In genomic region chr10:118383063-118383689, GRCh38 we compare ENCODE assay signal across 18 cellular contexts. TPM values are rescaled to one million over a fixed set of nuclear protein-coding genes. Genes with fewer than 3 reads are reported as not detected.
DNase-seq lines count a peak whose midpoint lies in the region; ATAC-seq, FAIRE-seq and TF ChIP-seq lines count a peak whose summit lies in the region.
"Had no signal": no experiment of that assay in that cellular context is flagged by ENCODE, and none has a peak within 500 bp of the region (broad histone marks: within the 10 kb centered on the region; RNA-seq: fewer than 3 reads in every experiment).

No MANE protein-coding gene starts in this region.

- no peak overlapping the region for H3K56ac ChIP-seq in H1 (replicated peaks; ENCODE audit: insufficient read length, low read depth, low read length)

- no peak overlapping the region for H3K4me3 Mint-ChIP-seq in GM23338
- H3K4me3 Mint-ChIP-seq in activated T-helper 17 cell treated with anti-CD3 and anti-CD28 coated beads, Interleukin-2, amount 50 U/mL, for 72 hours: no peak overlapping the region
- H3K4me3 Mint-ChIP-seq: CD4-positive, alpha-beta memory T cell had no signal

- 82% methylated on average over 4 of the region's 4 CpGs; no CpG with 5 or more reads in 1 of the 2 experiments for WGBS in H1 (ENCODE audit: extremely low coverage in 1 of 2, insufficient coverage in 1 of 2, insufficient read length in 1 of 2, insufficient replicate concordance in 2 of 2, low coverage in 1 of 2, low lambda C conversion rate in 2 of 2, missing lambda C conversion rate in 1 of 2), 2 experiments
- WGBS in mesenchymal stem cell: 91% methylated on average over 4 of the region's 4 CpGs

- H3K4me3 ChIP-seq in GM23338 (no peak overlapping the region), H1 (ENCODE audit: extremely low read depth in 1 of 4, insufficient read depth in 2 of 4, low read depth in 3 of 4, low read length in 4 of 4) (no peak overlapping the region), mesenchymal stem cell (ENCODE audit: insufficient read depth in 1 of 2, low read depth in 1 of 2, low read length in 2 of 2) (no peak overlapping the region), lower lobe of right lung (no peak overlapping the region)
- H3K4me3 ChIP-seq: A549 had no signal

- no peaks in the 10 kb centered on the region for H3K9me3 ChIP-seq in H1 (ENCODE audit: insufficient read depth in 2 of 2, low read depth in 1 of 2, low read length in 1 of 2)
- no peaks in the 10 kb centered on the region for H3K9me3 ChIP-seq in mesenchymal stem cell (ENCODE audit: control insufficient read depth, low read length)
- peaks cover 1% of the 10 kb centered on the region for H3K9me3 ChIP-seq in lower lobe of right lung
- H3K9me3 ChIP-seq: A549, BE2C had no signal

- H2BK15ac ChIP-seq in H1 (ENCODE audit: low read length) (no peak overlapping the region), mesenchymal stem cell (ENCODE audit: low read depth, poor library complexity, severe bottlenecking) (no peak overlapping the region)

- no peaks in the 10 kb centered on the region for H3K36me3 Mint-ChIP-seq in GM23338 (ENCODE audit: low read depth)
- no peaks in the 10 kb centered on the region for H3K36me3 Mint-ChIP-seq in activated T-helper 17 cell treated with anti-CD3 and anti-CD28 coated beads, Interleukin-2, amount 50 U/mL, for 72 hours (ENCODE audit: low read depth)
- H3K36me3 Mint-ChIP-seq: CD4-positive, alpha-beta memory T cell had no signal

- H3K14ac ChIP-seq in H1 (ENCODE audit: insufficient read length) (no peak overlapping the region), mesenchymal stem cell (ENCODE audit: low read length in 2 of 2) (no peak overlapping the region)

- H3K23me2 ChIP-seq in H1 (ENCODE audit: low read depth, low read length): no peaks in the 10 kb centered on the region

- CTCF ChIA-PET in H1 (lab: Charles Lee; ENCODE audit: partially characterized antibody): interaction anchor here (0.6 to 1.4 kb wide), 3 partner anchors 15 to 91 kb away, joined by 3 to 4 read pairs (median 4); no protein-coding TSS in a partner anchor

- no peak overlapping the region for H3K27ac ChIP-seq in GM23338 (ENCODE audit: low read depth)
- H3K27ac ChIP-seq in H1 (ENCODE audit: low read depth, low read length): no peak overlapping the region
- H3K27ac ChIP-seq in mesenchymal stem cell (ENCODE audit: low read length, poor library complexity, severe bottlenecking): no peak overlapping the region
- no peak overlapping the region for H3K27ac ChIP-seq in lower lobe of right lung
- H3K27ac ChIP-seq: A549, C4-2B had no signal

- H2BK12ac ChIP-seq in H1 (ENCODE audit: low read depth, low read length): no peak overlapping the region
- no peak overlapping the region for H2BK12ac ChIP-seq in mesenchymal stem cell (ENCODE audit: low read length in 2 of 2)

- no peaks in the 10 kb centered on the region for H3K36me3 ChIP-seq in GM23338 (ENCODE audit: insufficient read depth)
- H3K36me3 ChIP-seq in H1 (ENCODE audit: control insufficient read depth in 2 of 4, insufficient read depth in 4 of 4, low read length in 3 of 4): no peaks in the 10 kb centered on the region
- no peaks in the 10 kb centered on the region for H3K36me3 ChIP-seq in mesenchymal stem cell (ENCODE audit: control insufficient read depth in 1 of 2, insufficient read depth in 2 of 2, low read depth in 1 of 2, low read length in 2 of 2)
- no peaks in the 10 kb centered on the region for H3K36me3 ChIP-seq in lower lobe of right lung
- H3K36me3 ChIP-seq: BE2C had no signal

- H3K18ac ChIP-seq in H1 (ENCODE audit: extremely low read depth, low read length) (no peak overlapping the region), mesenchymal stem cell (ENCODE audit: low read depth in 1 of 2, low read length in 2 of 2) (no peak overlapping the region)

- H3K23ac ChIP-seq in H1 (ENCODE audit: insufficient read length) (no peak overlapping the region), mesenchymal stem cell (ENCODE audit: low read length in 2 of 2) (no peak overlapping the region)

- H2BK120ac ChIP-seq in H1 (replicated peaks; ENCODE audit: low read depth, low read length) (no peak overlapping the region), mesenchymal stem cell (ENCODE audit: low read depth, low read length) (no peak overlapping the region)

- H2AK5ac ChIP-seq in H1 (ENCODE audit: low read depth, low read length) (no peak overlapping the region), mesenchymal stem cell (ENCODE audit: low read length, severe bottlenecking) (no peak overlapping the region)

- H3K4me2 ChIP-seq in GM23338: no peak overlapping the region
- no peak overlapping the region for H3K4me2 ChIP-seq in H1 (ENCODE audit: insufficient read depth in 1 of 2, low read depth in 2 of 2, low read length in 2 of 2)
- H3K4me2 ChIP-seq in mesenchymal stem cell (ENCODE audit: low read length, poor library complexity, severe bottlenecking): no peak overlapping the region
- H3K4me2 ChIP-seq: A549 had no signal

- no peak for FAIRE-seq in H1 (lab: Jason Lieb, UNC)
- FAIRE-seq: A549, G401.6, GM12892, GM19239, H54 had no signal

- H2BK20ac ChIP-seq in H1 (ENCODE audit: low read length): no peak overlapping the region

- H4K8ac ChIP-seq in H1 (ENCODE audit: extremely low read depth, insufficient read depth, low read length) (no peak overlapping the region), mesenchymal stem cell (ENCODE audit: low read length) (no peak overlapping the region)

- TF ChIP-seq POLR2A in H1 (IDR thresholded peaks at IDR 0.05; ENCODE audit: control extremely low read depth in 1 of 2, low read depth in 2 of 2, low read length in 2 of 2): no peak

- H3K79me1 ChIP-seq in H1 (ENCODE audit: low read depth, low read length) (no peaks in the 10 kb centered on the region), mesenchymal stem cell (replicated peaks; ENCODE audit: low read length, poor library complexity, severe bottlenecking) (no peaks in the 10 kb centered on the region)

- H4K20me1 ChIP-seq in GM23338 (replicated peaks; ENCODE audit: insufficient read depth) (no peaks in the 10 kb centered on the region), H1 (replicated peaks in 1 of 2; ENCODE audit: control insufficient read depth in 1 of 2, insufficient read depth in 2 of 2, low read length in 2 of 2) (no peaks in the 10 kb centered on the region)

- H3K9ac ChIP-seq in H1 (replicated peaks in 1 of 4; ENCODE audit: extremely low read depth in 1 of 4, low read depth in 3 of 4, low read length in 3 of 4) (no peak overlapping the region), mesenchymal stem cell (ENCODE audit: low read length) (no peak overlapping the region)

- no peak for TF ChIP-seq CTCF in GM23338 (conservative IDR thresholded peaks at IDR 0.05; ENCODE audit: low read depth in 2 of 2)
- no peak for TF ChIP-seq CTCF in H1 (IDR thresholded peaks at IDR 0.05; ENCODE audit: control extremely low read depth in 1 of 3, insufficient read depth in 1 of 3, low read depth in 1 of 3, low read length in 3 of 3)
- no peak for TF ChIP-seq CTCF in lower lobe of right lung (IDR thresholded peaks at IDR 0.05)

- H3K9me2 ChIP-seq in GM23338 (ENCODE audit: insufficient read depth): 0 out of 2 replicates have a peak, but pooled peaks cover 6% of the 10 kb centered on the region

- H4K91ac ChIP-seq in H1 (replicated peaks; ENCODE audit: insufficient read length, low read length) (no peak overlapping the region), mesenchymal stem cell (ENCODE audit: low read length) (no peak overlapping the region)

- TF ChIP-seq EP300 in Ishikawa (IDR thresholded peaks at IDR 0.05; ENCODE audit: borderline replicate concordance) (no peak), H1 (IDR thresholded peaks at IDR 0.05; ENCODE audit: borderline replicate concordance in 1 of 2, low read depth in 2 of 2, low read length in 2 of 2) (no peak)

- POLR2A ChIA-PET in H1 (lab: Charles Lee; ENCODE audit: partially characterized antibody): no interaction called here

- DNase-seq in GM23338 (ENCODE audit: low spot score) (no peak), H1 (ENCODE audit: low read depth in 1 of 2, low spot score in 2 of 2) (no peak), iPS-NIHi11 (ENCODE audit: low spot score) (no peak), mesenchymal stem cell (no peak), lower lobe of right lung (no peak)
- DNase-seq: BE2C; CD4-positive, alpha-beta memory T cell; DMS79; KBM-7 had no signal

- H4K5ac ChIP-seq in H1 (ENCODE audit: insufficient read length, low read depth, low read length): no peak overlapping the region

- no peaks in the 10 kb centered on the region for H3K9me3 Mint-ChIP-seq in GM23338
- H3K9me3 Mint-ChIP-seq in activated T-helper 17 cell treated with anti-CD3 and anti-CD28 coated beads, Interleukin-2, amount 50 U/mL, for 72 hours: no peaks in the 10 kb centered on the region

- peaks cover 10% of the 10 kb centered on the region; the same call in 2 of the 3 replicates for H3K4me1 Mint-ChIP-seq in GM23338
- H3K4me1 Mint-ChIP-seq in activated T-helper 17 cell treated with anti-CD3 and anti-CD28 coated beads, Interleukin-2, amount 50 U/mL, for 72 hours: no peaks in the 10 kb centered on the region
- H3K4me1 Mint-ChIP-seq: CD4-positive, alpha-beta memory T cell had no signal

- H3K4ac ChIP-seq in H1 (replicated peaks; ENCODE audit: insufficient read length, low read depth, low read length) (no peak overlapping the region), mesenchymal stem cell (ENCODE audit: low read depth in 1 of 2, low read length in 2 of 2) (no peak overlapping the region)

- no peaks in the 10 kb centered on the region for H3K27me3 Mint-ChIP-seq in GM23338 (ENCODE audit: insufficient read depth, low read depth, poor library complexity)
- H3K27me3 Mint-ChIP-seq in activated T-helper 17 cell treated with anti-CD3 and anti-CD28 coated beads, Interleukin-2, amount 50 U/mL, for 72 hours: peaks cover 42% of the 10 kb centered on the region

- H3K79me2 ChIP-seq in GM23338 (replicated peaks; ENCODE audit: insufficient read depth) (no peaks in the 10 kb centered on the region), H1 (ENCODE audit: control insufficient read depth in 1 of 2, insufficient read depth in 2 of 2, low read length in 2 of 2) (no peaks in the 10 kb centered on the region)

- H2BK5ac ChIP-seq in H1 (ENCODE audit: low read depth, low read length): no peak overlapping the region
- H2BK5ac ChIP-seq in mesenchymal stem cell (ENCODE audit: low read depth, low read length, poor library complexity, severe bottlenecking): no peak overlapping the region

- H3F3A ChIP-seq in GM23338 (replicated peaks; ENCODE audit: low read depth): no peaks in the 10 kb centered on the region

- no peak overlapping the region for H3K27ac Mint-ChIP-seq in GM23338
- H3K27ac Mint-ChIP-seq in activated T-helper 17 cell treated with anti-CD3 and anti-CD28 coated beads, Interleukin-2, amount 50 U/mL, for 72 hours: no peak overlapping the region
- H3K27ac Mint-ChIP-seq: CD4-positive, alpha-beta memory T cell had no signal

- H3K4me1 ChIP-seq in GM23338 (ENCODE audit: insufficient read depth) (no peaks in the 10 kb centered on the region), H1 (replicated peaks in 1 of 4; ENCODE audit: control insufficient read depth in 3 of 4, insufficient read depth in 4 of 4, low read length in 3 of 4) (no peaks in the 10 kb centered on the region), mesenchymal stem cell (ENCODE audit: control insufficient read depth, insufficient read depth, low read depth, low read length) (no peaks in the 10 kb centered on the region), lower lobe of right lung (no peaks in the 10 kb centered on the region)
- H3K4me1 ChIP-seq: A549, BE2C had no signal

- intact Hi-C loops in lower lobe of right lung (cut with DNase I): no loop called here

- ATAC-seq in GM23338 (peak; percentile 62; the same call in 2 of the 3 replicates), lower lobe of right lung (no peak)
- ATAC-seq in activated T-helper 17 cell treated with anti-CD3 and anti-CD28 coated beads, Interleukin-2, amount 50 U/mL, for 72 hours (replicated peaks): no peak
- ATAC-seq: A549, HCT116 had no signal

- TF ChIP-seq RAD21 in Ishikawa (IDR thresholded peaks at IDR 0.05; ENCODE audit: low read depth) (no peak), H1 (IDR thresholded peaks at IDR 0.05 in 1 of 2, conservative IDR thresholded peaks at IDR 0.05 in 1 of 2; ENCODE audit: low read depth in 2 of 2, low read length in 2 of 2) (no peak)

- H2AFZ ChIP-seq in GM23338 (no peak overlapping the region), H1 (ENCODE audit: low read length) (no peak overlapping the region), mesenchymal stem cell (ENCODE audit: low read depth, low read length) (no peak overlapping the region)

- H3K27me3 ChIP-seq in GM23338 (ENCODE audit: insufficient read depth) (no peaks in the 10 kb centered on the region), H1 (replicated peaks in 1 of 4; ENCODE audit: control insufficient read depth in 3 of 4, extremely low read depth in 1 of 4, insufficient read depth in 3 of 4, low read length in 3 of 4) (no peaks in the 10 kb centered on the region), mesenchymal stem cell (ENCODE audit: control insufficient read depth in 1 of 2, insufficient read depth in 1 of 2, low read length in 2 of 2) (peaks cover 5 to 46% of the 10 kb centered on the region in 2 experiments), lower lobe of right lung (ENCODE audit: low read depth) (no peaks in the 10 kb centered on the region)

RNA-seq across cellular contexts. Expression of gene FAM204A, which starts 41.1 kb away (rescaled TPM):
- total RNA-seq in GM23338 (2014; rRNA removed; shearing (Covaris generic)): 28.8 and 31.6 TPM in 2 replicates
- 59.3 and 72.0 TPM in 2 replicates for polyA plus RNA-seq in GM23338 (2016; fragmentation: Nextera tagmentation; extraction: Ambion mirVana)
- 35.1 and 37.4 TPM in 2 replicates for total RNA-seq in H1 (2021; fragmentation: NEBNext Ultra II Directional; extraction: Animal tissue kit (Norgen Biotek cat#: 25700))
- 4.9 and 5.8 TPM in 2 replicates for polyA plus RNA-seq in H1 (2011; rRNA removed)
- 9.3 TPM for polyA plus RNA-seq in H1 (2011; cell fraction: cytosol; rRNA removed)
- polyA plus RNA-seq in H1 (2011; cell fraction: nucleus; rRNA removed): 9.0 TPM
- polyA plus RNA-seq in H1 (2012, experiment 1 of 2): 16.7 to 47.4 TPM (median 18.7 TPM) in 4 replicates
- polyA plus RNA-seq in H1 (2012, experiment 2 of 2): 4.2 TPM
- 41.9 TPM for polyA plus RNA-seq in H1 (2013, experiment 1 of 2)
- polyA plus RNA-seq in H1 (2013, experiment 2 of 2): 41.5 TPM
- polyA minus RNA-seq in H1 (2011; rRNA and poly(A)+ RNA removed): 16.5 and 17.6 TPM in 2 replicates
- 8.6 TPM for polyA minus RNA-seq in H1 (2011; cell fraction: cytosol; rRNA and poly(A)+ RNA removed)
- 31.3 TPM for polyA minus RNA-seq in H1 (2011; cell fraction: nucleus; rRNA and poly(A)+ RNA removed)
- polyA plus RNA-seq in mesenchymal stem cell (2013, experiment 1 of 2): 85.5 TPM
- 88.4 TPM for polyA plus RNA-seq in mesenchymal stem cell (2013, experiment 2 of 2)
- total RNA-seq in lower lobe of right lung: 58.4 TPM
- 10 to 100 TPM; 41.8 to 56.4 TPM for total RNA-seq in activated T-helper 17 cell treated with anti-CD3 and anti-CD28 coated beads, Interleukin-2, amount 50 U/mL, for 72 hours
